Comparison of ENCODE assay signal across 33 cellular contexts in the genomic region with DNA sequence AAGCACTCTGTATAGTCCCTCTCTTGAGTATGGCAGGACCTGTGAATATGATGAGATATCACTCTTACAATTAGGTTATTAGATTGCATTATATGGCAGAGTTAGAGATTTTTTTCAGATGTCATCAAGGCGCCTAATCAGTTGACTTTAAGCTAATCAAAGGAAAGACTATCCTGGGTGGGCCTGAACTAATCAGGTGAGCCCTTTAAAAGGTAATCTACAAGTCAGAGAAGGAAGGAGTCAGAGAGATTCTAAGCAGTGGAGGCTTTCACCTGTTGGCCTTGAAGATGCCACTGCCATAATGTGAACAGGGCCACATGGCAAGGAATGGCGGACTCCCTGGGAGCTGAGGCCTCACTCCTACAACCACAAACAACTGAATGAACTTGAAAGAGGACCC.
"Had no signal": no experiment of that assay in that cellular context is flagged by ENCODE, and none has a peak within 500 bp of the region (broad histone marks: within the 10 kb centered on the region; RNA-seq: fewer than 3 reads in every experiment).

No MANE protein-coding gene starts in this region.

- H3K4me3 ChIP-seq: adrenal gland, ascending aorta, body of pancreas, breast epithelium, cardiac muscle cell had no signal

- H3K9me3 ChIP-seq: adrenal gland, ascending aorta, body of pancreas, breast epithelium had no signal

- H3K27me3 ChIP-seq: adrenal gland, ascending aorta, body of pancreas, brain microvascular endothelial cell, breast epithelium, cardiac muscle cell had no signal

- ATAC-seq: activated naive CD4-positive, alpha-beta T cell treated with anti-CD3 and anti-CD28 coated beads, Interleukin-2, amount 50 U/mL, for 72 hours; activated naive CD8-positive, alpha-beta T cell treated with anti-CD3 and anti-CD28 coated beads, Interleukin-2, amount 50 U/mL, for 24 hours; activated T-cell treated with anti-CD3 and anti-CD28 coated beads, Interleukin-2, amount 50 U/mL, for 4 hours; activated T-cell treated with anti-CD3 and anti-CD28 coated beads, Interleukin-2, amount 50 U/mL, for 72 hours; activated T-helper 17 cell treated with anti-CD3 and anti-CD28 coated beads, Interleukin-2, amount 50 U/mL, for 72 hours; body of pancreas had no signal

- H3K27ac ChIP-seq: adrenal gland, ascending aorta, body of pancreas, brain microvascular endothelial cell, breast epithelium, cardiac muscle cell had no signal

- DNase-seq: activated effector memory CD4-positive, alpha-beta T cell treated with anti-CD3 and anti-CD28 coated beads, Interleukin-2, amount 50 U/mL, for 16 hours; activated effector memory CD4-positive, alpha-beta T cell treated with Interleukin-2 at 50 U/mL for 16 hours; activated gamma-delta T cell; activated gamma-delta T cell treated with Interleukin-2 at 50 U/mL for 16 hours; activated naive CD4-positive, alpha-beta T cell; activated naive CD4-positive, alpha-beta T cell treated with anti-CD3 and anti-CD28 coated beads for 36 hours; activated naive CD4-positive, alpha-beta T cell treated with anti-CD3 and anti-CD28 coated beads, Interleukin-2, amount 10 ng/mL, durations not matched to agents 7 days and 5 days; activated naive CD4-positive, alpha-beta T cell treated with anti-CD3 and anti-CD28 coated beads, Interleukin-2, amount 50 U/mL, for 16 hours; activated naive CD4-positive, alpha-beta T cell treated with Interleukin-2 at 50 U/mL for 16 hours; activated naive CD8-positive, alpha-beta T cell treated with anti-CD3 and anti-CD28 coated beads for 36 hours; activated naive CD8-positive, alpha-beta T cell treated with anti-CD3 and anti-CD28 coated beads, Interleukin-2, amount 10 ng/mL, durations not matched to agents 7 days and 5 days; activated naive CD8-positive, alpha-beta T cell treated with anti-CD3 and anti-CD28 coated beads, Interleukin-2, amount 50 U/mL, for 24 hours; activated T-cell treated with anti-CD3 and anti-CD28 coated beads, Interleukin-2, amount 50 U/mL, for 24 hours; activated T-cell treated with anti-CD3 and anti-CD28 coated beads, Interleukin-2, amount 50 U/mL, for 4 hours; activated T-cell treated with anti-CD3 and anti-CD28 coated beads, Interleukin-2, amount 50 U/mL, for 48 hours; activated T-cell treated with anti-CD3 and anti-CD28 coated beads, Interleukin-2, amount 50 U/mL, for 72 hours; adrenal gland; amniotic stem cell; amygdala; anterior cingulate cortex; aorta; body of pancreas; brain microvascular endothelial cell; caudate nucleus; central memory CD4-positive, alpha-beta T cell; cerebellar nuclear complex had no signal

- H3K36me3 ChIP-seq: adrenal gland, ascending aorta, brain microvascular endothelial cell, breast epithelium, cardiac muscle cell had no signal

- H3K4me1 ChIP-seq: adrenal gland, ascending aorta, body of pancreas, breast epithelium had no signal

- FAIRE-seq: astrocyte, bronchial epithelial cell had no signal
